ENCODE assay signal across 8 cellular contexts in the genomic region with DNA sequence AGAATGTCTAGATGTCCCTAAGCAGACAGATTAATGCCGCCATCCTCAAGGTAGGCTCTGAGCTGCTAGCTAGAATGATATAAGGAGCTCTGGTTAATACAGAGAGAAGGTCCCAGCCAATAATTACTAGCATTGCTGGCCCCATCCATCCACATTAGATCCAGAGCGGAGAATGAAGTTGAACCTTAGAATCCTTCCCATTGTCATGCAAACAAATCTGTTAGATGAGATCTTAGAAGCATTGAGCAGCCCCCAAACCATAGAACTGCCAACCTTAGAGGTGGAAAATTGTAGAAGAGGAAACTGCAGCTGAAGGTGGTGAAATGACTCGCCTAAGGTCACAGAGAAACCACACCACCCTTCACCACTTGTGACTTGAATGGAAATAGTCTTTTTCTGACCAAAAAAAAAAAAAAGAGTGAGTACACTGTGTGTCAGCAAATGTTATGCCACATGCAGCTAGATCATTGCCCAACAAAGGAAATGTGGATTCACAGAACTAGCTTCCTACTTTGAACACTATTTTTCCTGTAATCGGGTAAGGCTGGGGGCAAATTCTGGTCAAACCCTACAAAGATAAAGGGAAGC.
DNase-seq lines count a peak whose midpoint lies in the region; ATAC-seq and TF ChIP-seq lines count a peak whose summit lies in the region.

No MANE protein-coding gene starts in this region.

- no peak for DNase-seq in activated CD4-positive, CD25-positive, alpha-beta regulatory T cell treated with anti-CD3 and anti-CD28 coated beads, Interleukin-2, amount 50 U/mL, for 72 hours
- peak; percentile 79 for DNase-seq in T-helper 2 cell treated with Interferon-gamma antibody and Interleukin-4, amounts not matched to agents 5 μg/mL and 100 μg/mL, for 36 hours (ENCODE audit: low spot score)
- DNase-seq in left cardiac atrium: no peak
- no peak for DNase-seq in dedifferentiated amniotic fluid mesenchymal stem cell (ENCODE audit: extremely low spot score)
- DNase-seq in hypothalamus (lab: John Stamatoyannopoulos, UW): no peak
- DNase-seq in tibial artery: no peak

- H3K27ac ChIP-seq in tibial artery: no peak overlapping the region

- no peaks in the 10 kb centered on the region for H3K4me1 ChIP-seq in tibial artery

- H3K36me3 ChIP-seq in tibial artery: no peaks in the 10 kb centered on the region

- no peaks in the 10 kb centered on the region for H3K9me3 ChIP-seq in tibial artery

- no peak for TF ChIP-seq CTCF in tibial artery (IDR thresholded peaks at IDR 0.05)

- ATAC-seq in activated CD4-positive, CD25-positive, alpha-beta regulatory T cell treated with anti-CD3 and anti-CD28 coated beads, Interleukin-2, amount 50 U/mL, for 24 hours: peak; percentile 64 to 76
- ATAC-seq in HG02981 (IDR thresholded peaks at IDR 0.05; ENCODE audit: unreplicated experiment) (peak; percentile 64), left cardiac atrium (peak; percentile 50 to 80)

- no peak overlapping the region for H3K4me3 ChIP-seq in tibial artery

- H3K4me3 Mint-ChIP-seq in T-helper 2 cell treated with Interferon-gamma antibody and Interleukin-4, amounts not matched to agents 5 μg/mL and 100 μg/mL, for 36 hours: peak overlapping the region; percentile 46

- peaks cover 19% of the 10 kb centered on the region for H3K9me3 Mint-ChIP-seq in T-helper 2 cell treated with Interferon-gamma antibody and Interleukin-4, amounts not matched to agents 5 μg/mL and 100 μg/mL, for 36 hours

- intact Hi-C loops in left cardiac atrium (cut with DNase I): no loop called here
- intact Hi-C loops in tibial artery (cut with DNase I; ENCODE audit: low total_unique reads): no loop called here

- peaks cover 64% of the 10 kb centered on the region for H3K4me1 Mint-ChIP-seq in T-helper 2 cell treated with Interferon-gamma antibody and Interleukin-4, amounts not matched to agents 5 μg/mL and 100 μg/mL, for 36 hours (ENCODE audit: low read depth)

- no peaks in the 10 kb centered on the region for H3K27me3 Mint-ChIP-seq in T-helper 2 cell treated with Interferon-gamma antibody and Interleukin-4, amounts not matched to agents 5 μg/mL and 100 μg/mL, for 36 hours (ENCODE audit: low read depth)

- peaks cover 25% of the 10 kb centered on the region for H3K36me3 Mint-ChIP-seq in T-helper 2 cell treated with Interferon-gamma antibody and Interleukin-4, amounts not matched to agents 5 μg/mL and 100 μg/mL, for 36 hours (ENCODE audit: low read depth)

- H3K27ac Mint-ChIP-seq in T-helper 2 cell treated with Interferon-gamma antibody and Interleukin-4, amounts not matched to agents 5 μg/mL and 100 μg/mL, for 36 hours: peak overlapping the region; percentile 91

- peaks cover 0 to 2% of the 10 kb centered on the region in 2 donors for H3K27me3 ChIP-seq in tibial artery
